In the genomic region with DNA sequence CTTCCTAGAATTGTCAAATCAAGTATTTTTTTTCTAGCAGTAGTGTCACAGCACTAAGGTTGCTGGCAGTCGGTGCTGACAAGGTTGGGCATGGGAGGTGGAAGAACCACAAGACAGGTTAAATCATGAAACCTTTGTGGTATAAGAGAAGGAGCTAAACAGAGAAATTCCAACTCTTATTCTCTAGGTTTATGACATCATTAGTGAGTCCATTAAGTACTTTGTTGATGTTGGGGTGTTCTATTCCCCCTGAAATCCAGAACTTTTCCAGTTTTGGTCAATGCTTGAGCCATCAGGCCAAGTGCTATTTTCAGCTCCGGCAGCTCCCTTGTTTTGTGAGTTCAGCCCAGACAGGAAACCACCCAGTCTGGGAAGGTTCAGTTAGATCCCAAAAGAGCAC, we compare ENCODE assay signal across 7 cellular contexts.
"Had no signal": no experiment of that assay in that cellular context is flagged by ENCODE, and none has a peak within 500 bp of the region (broad histone marks: within the 10 kb centered on the region; RNA-seq: fewer than 3 reads in every experiment).

No MANE protein-coding gene starts in this region.

- H3K4me1 ChIP-seq: HAP-1 had no signal

- H3K4me3 ChIP-seq: GM23338, HAP-1 had no signal

- ATAC-seq: GM23338, HCT116 had no signal

- H3K36me3 ChIP-seq: HAP-1 had no signal

- DNase-seq: H7, HFFc6, KBM-7 had no signal

- FAIRE-seq: H1 had no signal

- H3K4me2 ChIP-seq: GM23338 had no signal

- H2AFZ ChIP-seq: GM23338 had no signal

- H3K9me3 ChIP-seq: HAP-1 had no signal
